ENCODE assay signal across 1 cellular context in the genomic region with DNA sequence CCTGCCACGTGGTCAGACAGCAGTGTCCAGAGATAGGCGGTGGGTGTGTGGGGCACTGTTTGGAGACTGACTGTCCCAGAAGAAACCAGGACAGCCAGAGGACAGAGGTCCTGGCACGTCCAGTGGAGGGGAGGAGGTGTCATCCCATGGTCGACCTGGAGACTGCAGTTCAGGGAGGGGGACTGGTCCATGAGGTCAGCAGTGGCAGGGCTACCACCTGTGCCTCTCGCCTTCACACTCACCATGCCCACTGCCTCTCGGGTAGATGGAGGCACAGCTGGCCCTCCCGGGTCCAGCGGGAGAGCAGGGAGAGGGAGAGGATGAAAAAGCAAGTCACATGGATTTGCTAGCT.
A peak's percentile ranks its signal among the peaks of the same experiment; 100 is the strongest.
TF ChIP-seq lines count a peak whose summit lies in the region.

No MANE protein-coding gene starts in this region.

TF ChIP-seq in HepG2, 621 proteins besides CTCF, POLR2A, EP300 and RAD21 (continued from another document):
- TF ChIP-seq, protein P1, sequence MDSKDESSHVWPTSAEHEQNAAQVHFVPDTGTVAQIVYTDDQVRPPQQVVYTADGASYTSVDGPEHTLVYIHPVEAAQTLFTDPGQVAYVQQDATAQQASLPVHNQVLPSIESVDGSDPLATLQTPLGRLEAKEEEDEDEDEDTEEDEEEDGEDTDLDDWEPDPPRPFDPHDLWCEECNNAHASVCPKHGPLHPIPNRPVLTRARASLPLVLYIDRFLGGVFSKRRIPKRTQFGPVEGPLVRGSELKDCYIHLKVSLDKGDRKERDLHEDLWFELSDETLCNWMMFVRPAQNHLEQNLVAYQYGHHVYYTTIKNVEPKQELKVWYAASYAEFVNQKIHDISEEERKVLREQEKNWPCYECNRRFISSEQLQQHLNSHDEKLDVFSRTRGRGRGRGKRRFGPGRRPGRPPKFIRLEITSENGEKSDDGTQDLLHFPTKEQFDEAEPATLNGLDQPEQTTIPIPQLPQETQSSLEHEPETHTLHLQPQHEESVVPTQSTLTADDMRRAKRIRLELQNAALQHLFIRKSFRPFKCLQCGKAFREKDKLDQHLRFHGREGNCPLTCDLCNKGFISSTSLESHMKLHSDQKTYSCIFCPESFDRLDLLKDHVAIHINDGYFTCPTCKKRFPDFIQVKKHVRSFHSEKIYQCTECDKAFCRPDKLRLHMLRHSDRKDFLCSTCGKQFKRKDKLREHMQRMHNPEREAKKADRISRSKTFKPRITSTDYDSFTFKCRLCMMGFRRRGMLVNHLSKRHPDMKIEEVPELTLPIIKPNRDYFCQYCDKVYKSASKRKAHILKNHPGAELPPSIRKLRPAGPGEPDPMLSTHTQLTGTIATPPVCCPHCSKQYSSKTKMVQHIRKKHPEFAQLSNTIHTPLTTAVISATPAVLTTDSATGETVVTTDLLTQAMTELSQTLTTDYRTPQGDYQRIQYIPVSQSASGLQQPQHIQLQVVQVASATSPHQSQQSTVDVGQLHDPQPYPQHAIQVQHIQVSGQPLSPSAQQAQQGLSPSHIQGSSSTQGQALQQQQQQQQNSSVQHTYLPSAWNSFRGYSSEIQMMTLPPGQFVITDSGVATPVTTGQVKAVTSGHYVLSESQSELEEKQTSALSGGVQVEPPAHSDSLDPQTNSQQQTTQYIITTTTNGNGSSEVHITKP (CRISPR knock-in tag; IDR thresholded peaks at IDR 0.05; ENCODE audit: low read depth), result no peak
- TF ChIP-seq SRSF1 (optimal IDR thresholded peaks at IDR 0.05; ENCODE audit: low read depth, low read length) (no peak), NFRKB (IDR thresholded peaks at IDR 0.05) (no peak), HOXA3 (CRISPR knock-in tag; IDR thresholded peaks at IDR 0.05) (no peak), HNF4G (IDR thresholded peaks at IDR 0.05; ENCODE audit: borderline replicate concordance, low read depth, low read length) (no peak), HNF4G (CRISPR knock-in tag; IDR thresholded peaks at IDR 0.05; ENCODE audit: borderline replicate concordance, low read depth) (no peak), NRL (CRISPR knock-in tag; IDR thresholded peaks at IDR 0.05; ENCODE audit: borderline replicate concordance) (peak; percentile 13; the same call in 1 of the 2 replicates), SP140L (CRISPR knock-in tag; IDR thresholded peaks at IDR 0.05; ENCODE audit: borderline replicate concordance) (no peak), ZNF652 (CRISPR knock-in tag; IDR thresholded peaks at IDR 0.05; ENCODE audit: borderline replicate concordance, low read depth) (no peak), SAP130 (CRISPR knock-in tag; IDR thresholded peaks at IDR 0.05; ENCODE audit: low read depth) (no peak), XBP1 (CRISPR knock-in tag; IDR thresholded peaks at IDR 0.05) (no peak), GATA4 (IDR thresholded peaks at IDR 0.05; ENCODE audit: borderline replicate concordance, low read depth) (no peak), YEATS4 (CRISPR knock-in tag; IDR thresholded peaks at IDR 0.05; ENCODE audit: borderline replicate concordance) (no peak), ZNF549 (CRISPR knock-in tag; IDR thresholded peaks at IDR 0.05) (no peak), ZBTB20 (CRISPR knock-in tag; IDR thresholded peaks at IDR 0.05; ENCODE audit: borderline replicate concordance, low read depth) (no peak), CREB1 (IDR thresholded peaks at IDR 0.05) (no peak), CREB1 (CRISPR knock-in tag; IDR thresholded peaks at IDR 0.05) (no peak), ZNF614 (CRISPR knock-in tag; IDR thresholded peaks at IDR 0.05; ENCODE audit: borderline replicate concordance) (no peak), FOXA1 (IDR thresholded peaks at IDR 0.05) (no peak), FOXA1 (CRISPR knock-in tag; IDR thresholded peaks at IDR 0.05) (no peak), NFIC (IDR thresholded peaks at IDR 0.05; ENCODE audit: low read length) (no peak), SMARCE1 (IDR thresholded peaks at IDR 0.05; ENCODE audit: borderline replicate concordance) (no peak), RBM22 (optimal IDR thresholded peaks at IDR 0.05; ENCODE audit: low read length) (no peak), ZNF749 (CRISPR knock-in tag; IDR thresholded peaks at IDR 0.05; ENCODE audit: borderline replicate concordance) (no peak), PTBP1 (IDR thresholded peaks at IDR 0.05; ENCODE audit: low read depth, low read length, poor library complexity, severe bottlenecking) (peak; percentile 66), MAF1 (CRISPR knock-in tag; IDR thresholded peaks at IDR 0.05; ENCODE audit: borderline replicate concordance) (no peak), SIX1 (CRISPR knock-in tag; IDR thresholded peaks at IDR 0.05; ENCODE audit: borderline replicate concordance) (no peak)
- TF ChIP-seq, protein P2, sequence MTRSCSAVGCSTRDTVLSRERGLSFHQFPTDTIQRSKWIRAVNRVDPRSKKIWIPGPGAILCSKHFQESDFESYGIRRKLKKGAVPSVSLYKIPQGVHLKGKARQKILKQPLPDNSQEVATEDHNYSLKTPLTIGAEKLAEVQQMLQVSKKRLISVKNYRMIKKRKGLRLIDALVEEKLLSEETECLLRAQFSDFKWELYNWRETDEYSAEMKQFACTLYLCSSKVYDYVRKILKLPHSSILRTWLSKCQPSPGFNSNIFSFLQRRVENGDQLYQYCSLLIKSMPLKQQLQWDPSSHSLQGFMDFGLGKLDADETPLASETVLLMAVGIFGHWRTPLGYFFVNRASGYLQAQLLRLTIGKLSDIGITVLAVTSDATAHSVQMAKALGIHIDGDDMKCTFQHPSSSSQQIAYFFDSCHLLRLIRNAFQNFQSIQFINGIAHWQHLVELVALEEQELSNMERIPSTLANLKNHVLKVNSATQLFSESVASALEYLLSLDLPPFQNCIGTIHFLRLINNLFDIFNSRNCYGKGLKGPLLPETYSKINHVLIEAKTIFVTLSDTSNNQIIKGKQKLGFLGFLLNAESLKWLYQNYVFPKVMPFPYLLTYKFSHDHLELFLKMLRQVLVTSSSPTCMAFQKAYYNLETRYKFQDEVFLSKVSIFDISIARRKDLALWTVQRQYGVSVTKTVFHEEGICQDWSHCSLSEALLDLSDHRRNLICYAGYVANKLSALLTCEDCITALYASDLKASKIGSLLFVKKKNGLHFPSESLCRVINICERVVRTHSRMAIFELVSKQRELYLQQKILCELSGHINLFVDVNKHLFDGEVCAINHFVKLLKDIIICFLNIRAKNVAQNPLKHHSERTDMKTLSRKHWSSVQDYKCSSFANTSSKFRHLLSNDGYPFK (CRISPR knock-in tag; IDR thresholded peaks at IDR 0.05; ENCODE audit: borderline replicate concordance), result no peak
- TF ChIP-seq, protein P3, sequence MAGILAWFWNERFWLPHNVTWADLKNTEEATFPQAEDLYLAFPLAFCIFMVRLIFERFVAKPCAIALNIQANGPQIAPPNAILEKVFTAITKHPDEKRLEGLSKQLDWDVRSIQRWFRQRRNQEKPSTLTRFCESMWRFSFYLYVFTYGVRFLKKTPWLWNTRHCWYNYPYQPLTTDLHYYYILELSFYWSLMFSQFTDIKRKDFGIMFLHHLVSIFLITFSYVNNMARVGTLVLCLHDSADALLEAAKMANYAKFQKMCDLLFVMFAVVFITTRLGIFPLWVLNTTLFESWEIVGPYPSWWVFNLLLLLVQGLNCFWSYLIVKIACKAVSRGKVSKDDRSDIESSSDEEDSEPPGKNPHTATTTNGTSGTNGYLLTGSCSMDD (CRISPR knock-in tag; IDR thresholded peaks at IDR 0.05), result no peak
- TF ChIP-seq, protein P4, sequence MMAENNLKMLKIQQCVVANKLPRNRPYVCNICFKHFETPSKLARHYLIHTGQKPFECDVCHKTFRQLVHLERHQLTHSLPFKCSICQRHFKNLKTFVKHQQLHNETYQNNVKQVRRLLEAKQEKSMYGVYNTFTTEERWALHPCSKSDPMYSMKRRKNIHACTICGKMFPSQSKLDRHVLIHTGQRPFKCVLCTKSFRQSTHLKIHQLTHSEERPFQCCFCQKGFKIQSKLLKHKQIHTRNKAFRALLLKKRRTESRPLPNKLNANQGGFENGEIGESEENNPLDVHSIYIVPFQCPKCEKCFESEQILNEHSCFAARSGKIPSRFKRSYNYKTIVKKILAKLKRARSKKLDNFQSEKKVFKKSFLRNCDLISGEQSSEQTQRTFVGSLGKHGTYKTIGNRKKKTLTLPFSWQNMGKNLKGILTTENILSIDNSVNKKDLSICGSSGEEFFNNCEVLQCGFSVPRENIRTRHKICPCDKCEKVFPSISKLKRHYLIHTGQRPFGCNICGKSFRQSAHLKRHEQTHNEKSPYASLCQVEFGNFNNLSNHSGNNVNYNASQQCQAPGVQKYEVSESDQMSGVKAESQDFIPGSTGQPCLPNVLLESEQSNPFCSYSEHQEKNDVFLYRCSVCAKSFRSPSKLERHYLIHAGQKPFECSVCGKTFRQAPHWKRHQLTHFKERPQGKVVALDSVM (CRISPR knock-in tag; IDR thresholded peaks at IDR 0.05), result no peak
- TF ChIP-seq, protein P5, sequence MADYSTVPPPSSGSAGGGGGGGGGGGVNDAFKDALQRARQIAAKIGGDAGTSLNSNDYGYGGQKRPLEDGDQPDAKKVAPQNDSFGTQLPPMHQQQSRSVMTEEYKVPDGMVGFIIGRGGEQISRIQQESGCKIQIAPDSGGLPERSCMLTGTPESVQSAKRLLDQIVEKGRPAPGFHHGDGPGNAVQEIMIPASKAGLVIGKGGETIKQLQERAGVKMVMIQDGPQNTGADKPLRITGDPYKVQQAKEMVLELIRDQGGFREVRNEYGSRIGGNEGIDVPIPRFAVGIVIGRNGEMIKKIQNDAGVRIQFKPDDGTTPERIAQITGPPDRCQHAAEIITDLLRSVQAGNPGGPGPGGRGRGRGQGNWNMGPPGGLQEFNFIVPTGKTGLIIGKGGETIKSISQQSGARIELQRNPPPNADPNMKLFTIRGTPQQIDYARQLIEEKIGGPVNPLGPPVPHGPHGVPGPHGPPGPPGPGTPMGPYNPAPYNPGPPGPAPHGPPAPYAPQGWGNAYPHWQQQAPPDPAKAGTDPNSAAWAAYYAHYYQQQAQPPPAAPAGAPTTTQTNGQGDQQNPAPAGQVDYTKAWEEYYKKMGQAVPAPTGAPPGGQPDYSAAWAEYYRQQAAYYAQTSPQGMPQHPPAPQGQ (CRISPR knock-in tag; IDR thresholded peaks at IDR 0.05; ENCODE audit: borderline replicate concordance), result no peak
- TF ChIP-seq, protein P6, sequence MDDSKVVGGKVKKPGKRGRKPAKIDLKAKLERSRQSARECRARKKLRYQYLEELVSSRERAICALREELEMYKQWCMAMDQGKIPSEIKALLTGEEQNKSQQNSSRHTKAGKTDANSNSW (CRISPR knock-in tag; IDR thresholded peaks at IDR 0.05; ENCODE audit: borderline replicate concordance), result 0 out of 2 replicates have a peak, but pooled peaks have one; percentile 57
- TF ChIP-seq, protein P7, sequence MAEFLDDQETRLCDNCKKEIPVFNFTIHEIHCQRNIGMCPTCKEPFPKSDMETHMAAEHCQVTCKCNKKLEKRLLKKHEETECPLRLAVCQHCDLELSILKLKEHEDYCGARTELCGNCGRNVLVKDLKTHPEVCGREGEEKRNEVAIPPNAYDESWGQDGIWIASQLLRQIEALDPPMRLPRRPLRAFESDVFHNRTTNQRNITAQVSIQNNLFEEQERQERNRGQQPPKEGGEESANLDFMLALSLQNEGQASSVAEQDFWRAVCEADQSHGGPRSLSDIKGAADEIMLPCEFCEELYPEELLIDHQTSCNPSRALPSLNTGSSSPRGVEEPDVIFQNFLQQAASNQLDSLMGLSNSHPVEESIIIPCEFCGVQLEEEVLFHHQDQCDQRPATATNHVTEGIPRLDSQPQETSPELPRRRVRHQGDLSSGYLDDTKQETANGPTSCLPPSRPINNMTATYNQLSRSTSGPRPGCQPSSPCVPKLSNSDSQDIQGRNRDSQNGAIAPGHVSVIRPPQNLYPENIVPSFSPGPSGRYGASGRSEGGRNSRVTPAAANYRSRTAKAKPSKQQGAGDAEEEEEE (CRISPR knock-in tag; IDR thresholded peaks at IDR 0.05; ENCODE audit: borderline replicate concordance), result no peak
- TF ChIP-seq, protein P8, sequence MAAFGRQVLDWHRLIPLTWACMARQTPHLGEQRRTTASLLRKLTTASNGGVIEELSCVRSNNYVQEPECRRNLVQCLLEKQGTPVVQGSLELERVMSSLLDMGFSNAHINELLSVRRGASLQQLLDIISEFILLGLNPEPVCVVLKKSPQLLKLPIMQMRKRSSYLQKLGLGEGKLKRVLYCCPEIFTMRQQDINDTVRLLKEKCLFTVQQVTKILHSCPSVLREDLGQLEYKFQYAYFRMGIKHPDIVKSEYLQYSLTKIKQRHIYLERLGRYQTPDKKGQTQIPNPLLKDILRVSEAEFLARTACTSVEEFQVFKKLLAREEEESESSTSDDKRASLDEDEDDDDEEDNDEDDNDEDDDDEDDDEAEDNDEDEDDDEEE (CRISPR knock-in tag; IDR thresholded peaks at IDR 0.05), result no peak
TF ChIP-seq in HepG2: peak in this region for 8.
